Comparison of ENCODE assay signal across 24 cellular contexts in genomic region chr7:45278763-45279420, GRCh38.
DNase-seq lines count a peak whose midpoint lies in the region; ATAC-seq and TF ChIP-seq lines count a peak whose summit lies in the region.
"Had no signal": no experiment of that assay in that cellular context is flagged by ENCODE, and none has a peak within 500 bp of the region (broad histone marks: within the 10 kb centered on the region; RNA-seq: fewer than 3 reads in every experiment).

No MANE protein-coding gene starts in this region.

- H3K4me1 ChIP-seq in HAP-1 (peaks cover 12% of the 10 kb centered on the region), upper lobe of right lung (no peaks in the 10 kb centered on the region), mucosa of descending colon (ENCODE audit: low read depth) (no peaks in the 10 kb centered on the region)
- H3K4me1 ChIP-seq: BLaER1 treated with 17β-estradiol and CSF1 and Interleukin-3, amounts not matched to agents 10 nM and 100 nM had no signal

- in situ Hi-C loops in HAP-1 (cut with MboI; ENCODE audit: low sequenced_read_pairs) = no loop called here

- no peak overlapping the region for H3K27ac ChIP-seq in upper lobe of right lung
- H3K27ac ChIP-seq in substantia nigra (ENCODE audit: low read depth, low read length, poor library complexity, severe bottlenecking) = no peak overlapping the region
- H3K27ac ChIP-seq: BLaER1 treated with 17β-estradiol and CSF1 and Interleukin-3, amounts not matched to agents 10 nM and 100 nM; C4-2B had no signal

- DNase-seq in HAP-1 (ENCODE audit: low spot score in 2 of 2) = peak; percentile 46 to 51
- DNase-seq in inferior parietal cortex (ENCODE audit: extremely low spot score) = peak; percentile 47
- DNase-seq in middle frontal gyrus (ENCODE audit: extremely low spot score, low spot score) = peak; percentile 56
- peak; percentile 64 for DNase-seq in superior temporal gyrus (ENCODE audit: extremely low spot score)
- DNase-seq in activated CD4-positive, alpha-beta T cell treated with anti-CD3 and anti-CD28 coated beads, Interleukin-2, amount 50 U/mL, for 4 hours = no peak
- DNase-seq in upper lobe of right lung = no peak
- no peak for DNase-seq in substantia nigra (lab: John Stamatoyannopoulos, UW)
- no peak for DNase-seq in mucosa of descending colon
- DNase-seq: 8988T; ACHN; CD4-positive, alpha-beta memory T cell; CD4-positive, CD25-positive, alpha-beta regulatory T cell; CD8-positive, alpha-beta memory T cell; COR-L47; DMS 273 treated with DMSO at 0.1 percent for 48 hours; DMS153; DMS53; DMS79; DND-41; EL; GDM1 had no signal

- no peak for TF ChIP-seq CTCF in upper lobe of right lung (IDR thresholded peaks at IDR 0.05)
- no peak for TF ChIP-seq CTCF in mucosa of descending colon (IDR thresholded peaks at IDR 0.05)

- ATAC-seq in upper lobe of right lung (no peak), mucosa of descending colon (no peak)
- ATAC-seq: GM12878 had no signal

- H3K27me3 ChIP-seq in HAP-1 (ENCODE audit: low read depth) = no peaks in the 10 kb centered on the region
- peaks cover 3% of the 10 kb centered on the region for H3K27me3 ChIP-seq in upper lobe of right lung
- H3K27me3 ChIP-seq: BLaER1 treated with 17β-estradiol and CSF1 and Interleukin-3, amounts not matched to agents 10 nM and 100 nM had no signal

- no peak overlapping the region for H3K4me3 ChIP-seq in HAP-1
- no peak overlapping the region for H3K4me3 ChIP-seq in upper lobe of right lung
- no peak overlapping the region for H3K4me3 ChIP-seq in mucosa of descending colon
- H3K4me3 ChIP-seq: BLaER1 treated with 17β-estradiol and CSF1 and Interleukin-3, amounts not matched to agents 10 nM and 100 nM; GM12878 had no signal

- H3K9me3 ChIP-seq in HAP-1 (no peaks in the 10 kb centered on the region), upper lobe of right lung (no peaks in the 10 kb centered on the region), mucosa of descending colon (no peaks in the 10 kb centered on the region)

- intact Hi-C loops in upper lobe of right lung (cut with DNase I) (no loop called here), mucosa of descending colon (cut with DNase I, micrococcal nuclease) (no loop called here)

- H3K36me3 ChIP-seq in HAP-1 (replicated peaks) (no peaks in the 10 kb centered on the region), upper lobe of right lung (no peaks in the 10 kb centered on the region), mucosa of descending colon (ENCODE audit: low read depth) (no peaks in the 10 kb centered on the region)
- H3K36me3 ChIP-seq: BLaER1 treated with 17β-estradiol and CSF1 and Interleukin-3, amounts not matched to agents 10 nM and 100 nM had no signal

Comparison
In these comparisons a context has a peak if more than half of its experiments do, and no peak if none do; other contexts are left out.
1. DNase-seq: peak in HAP-1 (2 of 2), inferior parietal cortex (single experiment), middle frontal gyrus (single experiment) and superior temporal gyrus (single experiment); none in activated CD4-positive, alpha-beta T cell treated with anti-CD3 and anti-CD28 coated beads, Interleukin-2, amount 50 U/mL, for 4 hours (0 of 2), upper lobe of right lung (single experiment), substantia nigra (0 of 49) and mucosa of descending colon (0 of 3).